26 cellular contexts compared by ENCODE assay signal in genomic region chr4:124915073-124915472, GRCh38.
"Had no signal": no experiment of that assay in that cellular context is flagged by ENCODE, and none has a peak within 500 bp of the region (broad histone marks: within the 10 kb centered on the region; RNA-seq: fewer than 3 reads in every experiment).

No MANE protein-coding gene starts in this region.

- H3K4me1 ChIP-seq: colonic mucosa, gastrocnemius medialis, heart right ventricle, left lung, lower lobe of right lung had no signal

- ATAC-seq: effector memory CD8-positive, alpha-beta T cell; esophagus mucosa; gastrocnemius medialis; heart right ventricle; left cardiac atrium; left lung; left ventricle myocardium superior; lower lobe of right lung; mucosa of descending colon had no signal

- H3K9me3 ChIP-seq: colonic mucosa, gastrocnemius medialis had no signal

- FAIRE-seq: endometrium, islet of Langerhans, keratinocyte had no signal

- H3K4me3 ChIP-seq: colonic mucosa, esophagus squamous epithelium, gastrocnemius medialis, heart right ventricle, left lung, lower lobe of right lung, mucosa of descending colon had no signal

- DNase-seq: colonic mucosa; cortex of kidney; effector CD8-positive, alpha-beta T cell; effector memory CD8-positive, alpha-beta T cell; endodermal cell; erythroblast; esophagus squamous epithelium; foreskin fibroblast; foreskin melanocyte; gastrocnemius medialis; glutamatergic neuron; head of caudate nucleus; heart right ventricle; hippocampal formation; left cardiac atrium; left lung; left ventricle myocardium superior; lower lobe of right lung; mesenchymal stem cell; mucosa of descending colon; naive B cell had no signal

- H3K27me3 ChIP-seq: colonic mucosa, esophagus squamous epithelium, gastrocnemius medialis, heart right ventricle, left lung had no signal

- H3K36me3 ChIP-seq: colonic mucosa, esophagus squamous epithelium, gastrocnemius medialis, heart right ventricle, left lung, lower lobe of right lung had no signal

- H3K27ac ChIP-seq: colonic mucosa, epithelial cell of prostate, esophagus squamous epithelium, gastrocnemius medialis, heart right ventricle, left lung, lower lobe of right lung had no signal
